ENCODE assay signal across 16 cellular contexts in the genomic region with DNA sequence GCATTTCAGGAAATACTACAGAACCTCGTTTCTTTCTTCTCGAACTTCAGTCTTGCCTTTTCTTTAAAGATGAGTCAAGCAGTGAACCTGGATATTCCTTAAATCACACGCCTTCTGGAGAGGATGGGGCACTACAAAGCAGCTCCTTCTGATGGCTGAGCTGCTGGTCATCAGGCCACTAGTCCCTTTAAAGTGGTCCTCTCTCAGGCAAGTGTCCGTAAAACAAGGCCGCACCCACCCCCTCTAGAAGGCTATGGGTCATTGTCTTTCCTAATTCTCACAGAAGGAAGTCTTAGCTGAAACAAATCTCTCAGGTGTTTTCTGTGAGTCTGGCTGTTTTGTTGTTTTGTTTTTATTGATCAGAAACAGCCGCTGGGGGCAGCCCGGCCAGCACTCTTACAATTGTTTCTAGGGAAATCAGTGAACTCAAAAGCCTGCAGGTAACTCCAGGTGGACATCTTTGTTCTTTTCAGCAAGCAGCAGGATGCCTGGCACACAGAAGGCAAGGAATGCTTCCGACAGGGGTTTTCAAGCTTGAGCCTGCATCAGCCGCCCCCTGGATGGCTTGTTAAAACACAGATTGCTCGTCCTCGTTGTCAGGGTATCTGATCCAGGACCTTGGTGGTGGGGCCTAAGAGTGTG. TPM values are rescaled to one million over a fixed set of nuclear protein-coding genes. Genes with fewer than 3 reads are reported as not detected.
A peak's percentile ranks its signal among the peaks of the same experiment; 100 is the strongest.
DNase-seq lines count a peak whose midpoint lies in the region; ATAC-seq and TF ChIP-seq lines count a peak whose summit lies in the region.
"Had no signal": no experiment of that assay in that cellular context is flagged by ENCODE, and none has a peak within 500 bp of the region (broad histone marks: within the 10 kb centered on the region; RNA-seq: fewer than 3 reads in every experiment).

No MANE protein-coding gene starts in this region.

- BruUV-seq in Caco-2 (replicated peaks; lab: Mats Ljungman, UMichigan): no TSS peak
- BruUV-seq in Panc1 (replicated peaks; lab: Mats Ljungman, UMichigan): no TSS peak
- BruUV-seq in OCI-LY7 (replicated peaks; lab: Mats Ljungman, UMichigan): no TSS peak

- H4K20me1 ChIP-seq in hepatocyte (ENCODE audit: insufficient read depth, poor library complexity, severe bottlenecking) (peaks cover 18% of the 10 kb centered on the region), OCI-LY7 (ENCODE audit: insufficient read depth, low read length) (no peaks in the 10 kb centered on the region)

- POLR2A ChIA-PET in Caco-2 (lab: Charles Lee) (no interaction called here), Panc1 (lab: Charles Lee) (interaction anchor here (1.1 kb wide), 1 partner anchor 10 kb away, joined by 3 read pairs; no protein-coding TSS in a partner anchor), OCI-LY7 (lab: Charles Lee) (no interaction called here)

- DNase-seq in Caco-2 (no peak), Panc1 (ENCODE audit: low read depth, low spot score) (no peak), hepatocyte (ENCODE audit: low spot score) (no peak), omental fat pad (ENCODE audit: low spot score) (no peak), OCI-LY7 (ENCODE audit: low spot score) (no peak), psoas muscle (no peak)
- no peak for DNase-seq in activated T-helper 1 cell treated with anti-CD3 and anti-CD28 coated beads, Interleukin-12 subunit alpha, Interleukin-12 subunit beta, Interleukin-2, Interleukin-4 antibody, amounts not matched to agents 30 ng/mL and 10 ng/mL and 1 ng/mL, durations not matched to agents 14 hours and 24 hours and 36 hours (ENCODE audit: low spot score)
- DNase-seq: activated naive CD4-positive, alpha-beta T cell treated with anti-CD3 and anti-CD28 coated beads for 36 hours; DMS153; effector CD4-positive, alpha-beta T cell; NCI-H1105 treated with DMSO at 0.1 percent for 48 hours; NCI-H446; nucleus accumbens; SIG-M5; small intestine had no signal

- H3K4me3 Mint-ChIP-seq in Caco-2 (ENCODE audit: unreplicated experiment): no peak overlapping the region
- no peak overlapping the region for H3K4me3 Mint-ChIP-seq in activated T-helper 1 cell treated with anti-CD3 and anti-CD28 coated beads, Interleukin-12 subunit alpha, Interleukin-12 subunit beta, Interleukin-2, Interleukin-4 antibody, amounts not matched to agents 30 ng/mL and 10 ng/mL and 1 ng/mL, durations not matched to agents 14 hours and 24 hours and 36 hours
- H3K4me3 Mint-ChIP-seq: activated naive CD4-positive, alpha-beta T cell treated with anti-CD3 and anti-CD28 coated beads for 36 hours had no signal

- H3K79me2 ChIP-seq in hepatocyte: peaks cover 100% of the 10 kb centered on the region
- no peaks in the 10 kb centered on the region for H3K79me2 ChIP-seq in OCI-LY7 (ENCODE audit: insufficient read depth, low read depth, low read length)

- ATAC-seq in Panc1: no peak
- ATAC-seq in omental fat pad (ENCODE audit: low FRiP score): peak; percentile 47
- ATAC-seq in GM21515 (IDR thresholded peaks at IDR 0.05; ENCODE audit: unreplicated experiment): no peak
- ATAC-seq in psoas muscle: no peak

- H3K9me2 ChIP-seq in hepatocyte (replicated peaks; ENCODE audit: insufficient read depth) (no peaks in the 10 kb centered on the region), OCI-LY7 (ENCODE audit: insufficient read depth, low read length) (no peaks in the 10 kb centered on the region)

- H3K4me2 ChIP-seq in hepatocyte (peak overlapping the region; percentile 44), OCI-LY7 (ENCODE audit: low read length) (no peak overlapping the region)

- in situ Hi-C loops in Panc1 (cut with HindIII; ENCODE audit: low pct_unique_long_range_greater_than_20kb, low sequenced_read_pairs): no loop called here

- intact Hi-C loops in Caco-2 (cut with micrococcal nuclease; ENCODE audit: unreplicated experiment) (no loop called here), Panc1 (cut with micrococcal nuclease; ENCODE audit: unreplicated experiment) (no loop called here), OCI-LY7 (cut with micrococcal nuclease; ENCODE audit: unreplicated experiment) (no loop called here), psoas muscle (cut with DNase I) (no loop called here)
- intact Hi-C loops in activated T-helper 1 cell treated with anti-CD3 and anti-CD28 coated beads, Interleukin-12 subunit alpha, Interleukin-12 subunit beta, Interleukin-2, Interleukin-4 antibody, amounts not matched to agents 30 ng/mL and 10 ng/mL and 1 ng/mL, durations not matched to agents 14 hours and 24 hours and 36 hours (cut with micrococcal nuclease): no loop called here

- H3K27me3 ChIP-seq in Caco-2 (replicated peaks; ENCODE audit: control insufficient read depth, insufficient read depth, low read length) (no peaks in the 10 kb centered on the region), Panc1 (ENCODE audit: control insufficient read depth, insufficient read depth, low read length) (no peaks in the 10 kb centered on the region), hepatocyte (no peaks in the 10 kb centered on the region), psoas muscle (ENCODE audit: insufficient read depth in 3 of 3, low read length in 2 of 3) (no peaks in the 10 kb centered on the region)

- H3K9me3 ChIP-seq in Caco-2 (no peaks in the 10 kb centered on the region), Panc1 (ENCODE audit: control insufficient read depth, insufficient read depth, low read depth, low read length) (no peaks in the 10 kb centered on the region), hepatocyte (ENCODE audit: low read depth) (no peaks in the 10 kb centered on the region), OCI-LY7 (ENCODE audit: low read length) (no peaks in the 10 kb centered on the region), psoas muscle (no peaks in the 10 kb centered on the region)

- H3K27me3 Mint-ChIP-seq in Caco-2 (ENCODE audit: insufficient read depth, unreplicated experiment): no peaks in the 10 kb centered on the region
- H3K27me3 Mint-ChIP-seq in activated T-helper 1 cell treated with anti-CD3 and anti-CD28 coated beads, Interleukin-12 subunit alpha, Interleukin-12 subunit beta, Interleukin-2, Interleukin-4 antibody, amounts not matched to agents 30 ng/mL and 10 ng/mL and 1 ng/mL, durations not matched to agents 14 hours and 24 hours and 36 hours (ENCODE audit: insufficient read depth): no peaks in the 10 kb centered on the region

- TF ChIP-seq CTCF in Caco-2 (IDR thresholded peaks at IDR 0.05; ENCODE audit: insufficient read depth in 1 of 2, low read depth in 1 of 2, low read length in 1 of 2, severe bottlenecking in 1 of 2, unreplicated experiment in 1 of 2) (no peak), Panc1 (IDR thresholded peaks at IDR 0.05) (no peak), hepatocyte (IDR thresholded peaks at IDR 0.05; ENCODE audit: poor library complexity) (no peak), omental fat pad (IDR thresholded peaks at IDR 0.05) (no peak), OCI-LY7 (conservative IDR thresholded peaks at IDR 0.05; ENCODE audit: low read length) (no peak), psoas muscle (IDR thresholded peaks at IDR 0.05) (no peak)

- H3K27ac ChIP-seq in Panc1 (ENCODE audit: low read length) (peak overlapping the region; percentile 100), hepatocyte (peak overlapping the region; percentile 62), OCI-LY7 (ENCODE audit: low read depth, low read length, poor library complexity, severe bottlenecking) (no peak overlapping the region), psoas muscle (no peak overlapping the region)

- peak overlapping the region; percentile 45 for H3K27ac Mint-ChIP-seq in Caco-2 (ENCODE audit: unreplicated experiment)
- no peak overlapping the region for H3K27ac Mint-ChIP-seq in activated T-helper 1 cell treated with anti-CD3 and anti-CD28 coated beads, Interleukin-12 subunit alpha, Interleukin-12 subunit beta, Interleukin-2, Interleukin-4 antibody, amounts not matched to agents 30 ng/mL and 10 ng/mL and 1 ng/mL, durations not matched to agents 14 hours and 24 hours and 36 hours
- H3K27ac Mint-ChIP-seq: activated naive CD4-positive, alpha-beta T cell treated with anti-CD3 and anti-CD28 coated beads for 36 hours had no signal

- H3K4me1 ChIP-seq in Caco-2 (peaks cover 28% of the 10 kb centered on the region), Panc1 (ENCODE audit: control insufficient read depth, insufficient read depth, low read length) (peaks cover 89% of the 10 kb centered on the region), hepatocyte (ENCODE audit: insufficient read depth) (peaks cover 8% of the 10 kb centered on the region), OCI-LY7 (ENCODE audit: insufficient read depth, low read length, poor library complexity, severe bottlenecking) (no peaks in the 10 kb centered on the region), psoas muscle (peaks cover 58% of the 10 kb centered on the region)

- H3K36me3 ChIP-seq in Caco-2 (ENCODE audit: control insufficient read depth, insufficient read depth, low read length): no peaks in the 10 kb centered on the region
- H3K36me3 ChIP-seq in Panc1 (ENCODE audit: control insufficient read depth, insufficient read depth, low read length): no peaks in the 10 kb centered on the region; the same call in 1 of the 2 replicates
- no peaks in the 10 kb centered on the region for H3K36me3 ChIP-seq in hepatocyte (replicated peaks; ENCODE audit: insufficient read depth, low read depth)
- H3K36me3 ChIP-seq in OCI-LY7 (ENCODE audit: insufficient read depth, low read length): no peaks in the 10 kb centered on the region
- no peaks in the 10 kb centered on the region for H3K36me3 ChIP-seq in psoas muscle (ENCODE audit: insufficient read depth in 1 of 2, low read depth in 1 of 2)

- 77% methylated on average over 11 of the region's 11 CpGs for WGBS in hepatocyte (ENCODE audit: low lambda C conversion rate, missing lambda C conversion rate)
- 69 to 78% (median 72%) methylated on average over 11 of the region's 11 CpGs for WGBS in psoas muscle, 3 donors

- peaks cover 23% of the 10 kb centered on the region for H3K36me3 Mint-ChIP-seq in Caco-2 (ENCODE audit: insufficient read depth, unreplicated experiment)
- no peaks in the 10 kb centered on the region for H3K36me3 Mint-ChIP-seq in activated T-helper 1 cell treated with anti-CD3 and anti-CD28 coated beads, Interleukin-12 subunit alpha, Interleukin-12 subunit beta, Interleukin-2, Interleukin-4 antibody, amounts not matched to agents 30 ng/mL and 10 ng/mL and 1 ng/mL, durations not matched to agents 14 hours and 24 hours and 36 hours (ENCODE audit: low read depth)

- H2AFZ ChIP-seq in hepatocyte (no peak overlapping the region), OCI-LY7 (ENCODE audit: low read length) (no peak overlapping the region)

- peaks cover 17% of the 10 kb centered on the region for H3K4me1 Mint-ChIP-seq in Caco-2 (ENCODE audit: low read depth, unreplicated experiment)
- peaks cover 9% of the 10 kb centered on the region for H3K4me1 Mint-ChIP-seq in activated T-helper 1 cell treated with anti-CD3 and anti-CD28 coated beads, Interleukin-12 subunit alpha, Interleukin-12 subunit beta, Interleukin-2, Interleukin-4 antibody, amounts not matched to agents 30 ng/mL and 10 ng/mL and 1 ng/mL, durations not matched to agents 14 hours and 24 hours and 36 hours (ENCODE audit: low read depth)

- CTCF ChIA-PET in Caco-2 (lab: Charles Lee): interaction anchor here (1.2 to 1.8 kb wide), 2 partner anchors 45 to 158 kb away, joined by 3 to 4 read pairs; a partner anchor contains a TSS
- CTCF ChIA-PET in Panc1 (lab: Charles Lee): interaction anchor here (0.6 to 1.2 kb wide), 2 partner anchors 10 to 20 kb away, joined by 3 to 6 read pairs; no protein-coding TSS in a partner anchor
- CTCF ChIA-PET in OCI-LY7 (lab: Charles Lee; ENCODE audit: unreplicated experiment): no interaction called here

- no peaks in the 10 kb centered on the region for H3K9me3 Mint-ChIP-seq in Caco-2 (ENCODE audit: unreplicated experiment)
- H3K9me3 Mint-ChIP-seq in activated T-helper 1 cell treated with anti-CD3 and anti-CD28 coated beads, Interleukin-12 subunit alpha, Interleukin-12 subunit beta, Interleukin-2, Interleukin-4 antibody, amounts not matched to agents 30 ng/mL and 10 ng/mL and 1 ng/mL, durations not matched to agents 14 hours and 24 hours and 36 hours: no peaks in the 10 kb centered on the region
- H3K9me3 Mint-ChIP-seq: activated naive CD4-positive, alpha-beta T cell treated with anti-CD3 and anti-CD28 coated beads for 36 hours had no signal

- H3K4me3 ChIP-seq in Caco-2 (ENCODE audit: low read depth, low read length) (no peak overlapping the region), Panc1 (ENCODE audit: low read depth in 2 of 2, low read length in 2 of 2) (no peak overlapping the region), hepatocyte (no peak overlapping the region), OCI-LY7 (ENCODE audit: low read depth, low read length, poor library complexity, severe bottlenecking) (no peak overlapping the region), psoas muscle (no peak overlapping the region)

RNA-seq across cellular contexts. Expression of a gene that starts 45.4 kb away (rescaled TPM):
- 41.6 TPM in 2 replicates for total RNA-seq in Caco-2 (2022)
- total RNA-seq in Panc1 (2021; ENCODE audit: unreplicated experiment): 103 TPM
- 42.3 TPM for polyA plus RNA-seq in Panc1 (2012; ENCODE audit: insufficient read length)
- 96.8 and 97.9 TPM in 2 replicates for total RNA-seq in hepatocyte
- 27.4 and 33.8 TPM in 2 replicates for polyA plus RNA-seq in hepatocyte
- total RNA-seq in omental fat pad: 100 to 1,000 TPM; 105 to 132 (median 123) TPM
- total RNA-seq in activated T-helper 1 cell treated with anti-CD3 and anti-CD28 coated beads, Interleukin-12 subunit alpha, Interleukin-12 subunit beta, Interleukin-2, Interleukin-4 antibody, amounts not matched to agents 30 ng/mL and 10 ng/mL and 1 ng/mL, durations not matched to agents 14 hours and 24 hours and 36 hours: 20.7 and 24.2 TPM in 2 replicates
- total RNA-seq in OCI-LY7 (2014; rRNA removed; shearing (Covaris generic)): 1.6 and 2.7 TPM in 2 replicates
- 7.4 and 8.7 TPM in 2 replicates for total RNA-seq in OCI-LY7 (2022)
- 10 to 100 TPM; 54.3 to 93.1 (median 77.8) TPM for total RNA-seq in psoas muscle
- 10 to 100 TPM; 13.3 to 61.9 (median 27.4) TPM for polyA plus RNA-seq in psoas muscle

Comparison
In these comparisons a context has a peak if more than half of its experiments do, and no peak if none do; other contexts are left out.
1. H3K27ac ChIP-seq: peak in Panc1 (single experiment) and hepatocyte (single experiment); none in OCI-LY7 (single experiment) and psoas muscle (single experiment).